ENCODE assay signal across 9 cellular contexts in the genomic region with DNA sequence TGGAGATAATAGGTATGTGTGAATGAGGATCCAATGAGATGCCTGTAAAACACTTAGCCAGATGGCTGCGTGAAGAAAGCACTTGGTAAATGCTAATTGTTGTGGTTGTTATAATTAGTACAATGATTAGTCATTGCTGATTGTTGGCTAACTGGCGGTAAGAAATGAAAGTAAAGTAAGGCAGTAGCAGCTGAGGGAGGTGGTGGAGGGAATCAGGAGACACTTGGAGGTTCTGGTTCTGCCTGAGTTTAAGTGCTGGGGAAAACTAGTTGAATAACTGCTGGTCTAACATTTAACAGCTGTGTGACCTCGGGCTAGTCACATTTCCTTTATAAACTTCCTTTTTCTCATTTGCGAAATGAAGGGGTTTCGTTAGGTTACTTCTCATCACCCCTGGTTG. TPM values are rescaled to one million over a fixed set of nuclear protein-coding genes. Genes with fewer than 3 reads are reported as not detected.
DNase-seq lines count a peak whose midpoint lies in the region; ATAC-seq and TF ChIP-seq lines count a peak whose summit lies in the region.
"Had no signal": no experiment of that assay in that cellular context is flagged by ENCODE, and none has a peak within 500 bp of the region (broad histone marks: within the 10 kb centered on the region; RNA-seq: fewer than 3 reads in every experiment).

No MANE protein-coding gene starts in this region.

- intact Hi-C loops in natural killer cell (cut with micrococcal nuclease): loop anchor here (5.0 kb wide), 2 partner anchors 77 to 458 kb away; no protein-coding TSS in a partner anchor

- H3K27me3 Mint-ChIP-seq in natural killer cell (ENCODE audit: low read depth in 2 of 2): no peaks in the 10 kb centered on the region
- no peaks in the 10 kb centered on the region for H3K27me3 Mint-ChIP-seq in naive thymus-derived CD8-positive, alpha-beta T cell

- DNase-seq in NOMO-1 treated with dmso at 0.1 percent for 144 hours (lab: John Stamatoyannopoulos, UW; ENCODE audit: unreplicated experiment): peak; percentile 90
- DNase-seq in natural killer cell: no peak
- no peak for DNase-seq in naive thymus-derived CD8-positive, alpha-beta T cell
- DNase-seq in activated gamma-delta T cell treated with Interleukin-2 at 50 U/mL for 16 hours: no peak
- DNase-seq in occipital lobe (lab: John Stamatoyannopoulos, UW): no peak

- H3K4me1 Mint-ChIP-seq in natural killer cell: peaks cover 52 to 67% of the 10 kb centered on the region in 2 donors
- peaks cover 8 to 60% (median 20%) of the 10 kb centered on the region in 4 donors for H3K4me1 Mint-ChIP-seq in naive thymus-derived CD8-positive, alpha-beta T cell
- H3K4me1 Mint-ChIP-seq: nephron had no signal

- no peak for TF ChIP-seq CTCF in natural killer cell (IDR thresholded peaks at IDR 0.05)

- peak overlapping the region; percentile 71 to 91 for H3K27ac Mint-ChIP-seq in natural killer cell
- H3K27ac Mint-ChIP-seq in naive thymus-derived CD8-positive, alpha-beta T cell: peak overlapping the region in 2 of 10 donors; percentile 21 to 75
- H3K27ac Mint-ChIP-seq: nephron had no signal

- POLR2A ChIA-PET in naive thymus-derived CD8-positive, alpha-beta T cell (lab: Charles Lee): no interaction called here

- peak overlapping the region; percentile 67 for H3K4me3 Mint-ChIP-seq in natural killer cell
- H3K4me3 Mint-ChIP-seq in naive thymus-derived CD8-positive, alpha-beta T cell: peak overlapping the region in 2 of 10 donors; percentile 57 to 66
- H3K4me3 Mint-ChIP-seq: nephron had no signal

- peak; percentile 79 for ATAC-seq in GM18909 (IDR thresholded peaks at IDR 0.05; ENCODE audit: poor library complexity, unreplicated experiment)
- peak; percentile 81 for ATAC-seq in HG02763 (IDR thresholded peaks at IDR 0.05; ENCODE audit: unreplicated experiment)
- ATAC-seq in natural killer cell: peak; percentile 62 to 77 (median 68)
- ATAC-seq in naive thymus-derived CD8-positive, alpha-beta T cell: no peak

- H3K36me3 Mint-ChIP-seq in natural killer cell: no peaks in the 10 kb centered on the region
- peaks cover 0 to 2% (median 0%) of the 10 kb centered on the region in 3 donors for H3K36me3 Mint-ChIP-seq in naive thymus-derived CD8-positive, alpha-beta T cell

- H3K9me3 Mint-ChIP-seq in natural killer cell: no peaks in the 10 kb centered on the region
- no peaks in the 10 kb centered on the region for H3K9me3 Mint-ChIP-seq in naive thymus-derived CD8-positive, alpha-beta T cell
- H3K9me3 Mint-ChIP-seq: nephron had no signal

RNA-seq across cellular contexts. Expression of a gene that starts 30.9 kb away (rescaled TPM):
- 100 to 1,000 TPM in 1 of 3 donors, 10 to 100 TPM in 2; 91.8 to 124 (median 98.8) TPM for total RNA-seq in natural killer cell
- total RNA-seq in naive thymus-derived CD8-positive, alpha-beta T cell: 1 to 10 TPM; 1.4 to 3.2 TPM
- polyA plus RNA-seq in naive thymus-derived CD8-positive, alpha-beta T cell: 1 to 10 TPM; 2.0 to 7.7 (median 5.9) TPM
- 6.1 TPM for total RNA-seq in occipital lobe
- total RNA-seq: LHCN-M2 had no signal

Comparison
In these comparisons a context has a peak if more than half of its experiments do, and no peak if none do; other contexts are left out.
1. ATAC-seq: peak in GM18909 (single experiment), HG02763 (single experiment) and natural killer cell (3 of 3); none in naive thymus-derived CD8-positive, alpha-beta T cell (0 of 2).
2. RNA of a gene that starts 30.9 kb away (total RNA-seq): 91.8 to 124 TPM in natural killer cell; 6.1 TPM in occipital lobe (single experiment) and 1.4 to 3.2 TPM in naive thymus-derived CD8-positive, alpha-beta T cell; every median in the first group is over 10 times any median in the second.